8 cellular contexts compared by ENCODE assay signal in the genomic region with DNA sequence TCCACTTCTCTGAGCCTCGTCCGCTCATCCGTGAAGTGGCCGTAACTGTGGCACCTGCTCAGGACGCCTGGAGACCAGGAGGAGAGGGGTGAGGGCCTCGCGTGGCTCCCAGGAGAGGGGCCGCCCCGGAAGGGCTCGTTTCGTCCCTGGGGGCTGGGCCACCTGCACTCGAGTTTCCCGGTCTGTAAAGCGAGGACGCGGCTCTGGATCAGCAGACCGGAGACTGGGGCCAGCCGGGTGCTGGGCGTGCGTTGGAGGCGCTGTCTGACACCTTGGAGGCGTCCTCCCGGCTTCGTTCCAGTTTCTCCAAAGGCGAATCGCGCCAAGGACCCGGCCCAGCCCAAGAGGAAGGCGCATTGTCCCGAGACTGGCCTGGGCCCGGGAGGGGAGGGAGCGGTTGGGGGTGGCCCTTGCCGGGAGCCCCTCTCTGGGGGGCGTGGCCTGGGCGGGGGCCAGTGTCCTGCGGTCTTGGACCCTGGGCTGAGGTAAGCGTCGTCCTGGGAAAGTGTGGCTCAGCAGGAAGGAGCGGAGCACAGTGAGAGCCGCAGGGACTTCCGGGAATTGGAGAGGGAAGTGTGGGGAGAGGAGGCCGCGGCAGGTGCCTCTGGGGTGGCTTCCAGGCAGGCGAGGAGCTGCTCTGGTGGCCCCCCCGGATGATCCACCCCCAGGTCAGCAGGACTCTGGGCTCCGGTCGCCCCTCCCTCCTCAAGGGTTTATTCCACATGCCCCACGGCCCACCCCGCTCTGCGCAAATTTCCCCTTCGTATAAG.
DNase-seq lines count a peak whose midpoint lies in the region; ATAC-seq, FAIRE-seq and TF ChIP-seq lines count a peak whose summit lies in the region.

No MANE protein-coding gene starts in this region.

- TF ChIP-seq POLR2A in endothelial cell of umbilical vein (IDR thresholded peaks at IDR 0.05; ENCODE audit: low read depth, low read length), result no peak

- dilution Hi-C loops in endothelial cell of umbilical vein (cut with MboI; ENCODE audit: extremely low pct_ligation_motif_present, low sequenced_read_pairs), result no loop called here

- POLR2A ChIA-PET in endothelial cell of umbilical vein (lab: Charles Lee), result no interaction called here
- POLR2A ChIA-PET in naive thymus-derived CD4-positive, alpha-beta T cell (lab: Charles Lee), result interaction anchor here (0.7 to 1.4 kb wide), 3 partner anchors 16 to 28 kb away, joined by 3 to 6 read pairs (median 5); no protein-coding TSS in a partner anchor

- H3K4me1 ChIP-seq in endothelial cell of umbilical vein (ENCODE audit: control insufficient read depth, extremely low read depth, insufficient read depth, low read length), result peaks cover 20% of the 10 kb centered on the region
- peaks cover 19 to 32% of the 10 kb centered on the region in 2 donors for H3K4me1 ChIP-seq in naive thymus-derived CD4-positive, alpha-beta T cell (ENCODE audit: control insufficient read depth in 2 of 2, insufficient read depth in 2 of 2, low read length in 2 of 2)

- CTCF ChIA-PET in endothelial cell of umbilical vein (lab: Charles Lee), result no interaction called here
- CTCF ChIA-PET in naive thymus-derived CD4-positive, alpha-beta T cell (lab: Charles Lee), result no interaction called here

- no TSS peak for BruUV-seq in endothelial cell of umbilical vein (replicated peaks; lab: Mats Ljungman, UMichigan)

- H3K9me3 ChIP-seq in endothelial cell of umbilical vein (replicated peaks; ENCODE audit: control insufficient read depth, insufficient read depth, low read length), result no peaks in the 10 kb centered on the region
- H3K9me3 ChIP-seq in naive thymus-derived CD4-positive, alpha-beta T cell (ENCODE audit: control insufficient read depth in 2 of 3, low read length in 3 of 3), result peaks cover 0 to 5% (median 0%) of the 10 kb centered on the region in 3 experiments

- no peaks in the 10 kb centered on the region for H4K20me1 ChIP-seq in endothelial cell of umbilical vein (replicated peaks; ENCODE audit: control insufficient read depth, extremely low read depth, insufficient read depth, low read length)

- peak; percentile 53 for ATAC-seq in naive thymus-derived CD4-positive, alpha-beta T cell
- no peak for ATAC-seq in HG03045 (IDR thresholded peaks at IDR 0.05; ENCODE audit: unreplicated experiment)

- FAIRE-seq in endothelial cell of umbilical vein (lab: Jason Lieb, UNC), result no peak

- peaks cover 0 to 17% of the 10 kb centered on the region in 2 experiments for H3K27me3 ChIP-seq in endothelial cell of umbilical vein (ENCODE audit: control insufficient read depth in 2 of 2, insufficient read depth in 2 of 2, low read length in 2 of 2)
- H3K27me3 ChIP-seq in naive thymus-derived CD4-positive, alpha-beta T cell (ENCODE audit: control insufficient read depth in 2 of 2, insufficient read depth in 2 of 2, low read length in 2 of 2), result no peaks in the 10 kb centered on the region

- no peaks in the 10 kb centered on the region for H3K9me1 ChIP-seq in endothelial cell of umbilical vein (replicated peaks; ENCODE audit: control insufficient read depth, extremely low read depth, insufficient read depth, low read length)

- no peak overlapping the region for H3K9ac ChIP-seq in endothelial cell of umbilical vein (replicated peaks; ENCODE audit: extremely low read depth, insufficient read depth, low read length)

- peak overlapping the region; percentile 18 to 84 (median 76) for H3K4me3 Mint-ChIP-seq in naive thymus-derived CD4-positive, alpha-beta T cell

- H3K36me3 Mint-ChIP-seq in naive thymus-derived CD4-positive, alpha-beta T cell, result peaks cover 0 to 10% (median 9%) of the 10 kb centered on the region in 5 donors

- H3K4me3 ChIP-seq in HFF-Myc (replicated peaks; ENCODE audit: low read depth, low read length) (0 out of 2 replicates have a peak overlapping the region, but pooled peaks have one; percentile 12), endothelial cell of umbilical vein (replicated peaks in 1 of 3; ENCODE audit: insufficient read depth in 1 of 3, low read depth in 1 of 3, low read length in 3 of 3) (peak overlapping the region in 1 of 3 experiments; percentile 18)
- H3K4me3 ChIP-seq in naive thymus-derived CD4-positive, alpha-beta T cell (ENCODE audit: low read length), result peak overlapping the region; percentile 20

- peaks cover 2 to 24% (median 14%) of the 10 kb centered on the region in 11 donors for H3K9me3 Mint-ChIP-seq in naive thymus-derived CD4-positive, alpha-beta T cell

- H3K36me3 ChIP-seq in endothelial cell of umbilical vein (ENCODE audit: control insufficient read depth in 2 of 2, extremely low read depth in 1 of 2, insufficient read depth in 2 of 2, low read length in 2 of 2), result no peaks in the 10 kb centered on the region
- H3K36me3 ChIP-seq in naive thymus-derived CD4-positive, alpha-beta T cell (ENCODE audit: control insufficient read depth in 2 of 3, insufficient read depth in 3 of 3, low read length in 3 of 3), result no peaks in the 10 kb centered on the region

- DNase-seq in AG20443 (ENCODE audit: low spot score) (peak; percentile 27), HFF-Myc (ENCODE audit: extremely low read depth, low read depth) (no peak), endothelial cell of umbilical vein (ENCODE audit: low read depth, low spot score) (no peak), RKO (ENCODE audit: low spot score) (no peak), Ammon's horn (ENCODE audit: low spot score) (no peak), NCI-H82 treated with DMSO at 0.1 percent for 48 hours (lab: John Stamatoyannopoulos, UW; ENCODE audit: unreplicated experiment) (no peak)
- peak in 3 of 9 donors; percentile 3 to 35 (median 21) for DNase-seq in naive thymus-derived CD4-positive, alpha-beta T cell

- TF ChIP-seq CTCF in HFF-Myc (IDR thresholded peaks at IDR 0.05; ENCODE audit: low read depth, low read length, missing control alignments) (no peak), endothelial cell of umbilical vein (IDR thresholded peaks at IDR 0.05; ENCODE audit: extremely low read depth in 1 of 2, insufficient read depth in 1 of 2, low read depth in 1 of 2, low read length in 2 of 2) (no peak)

- H2AFZ ChIP-seq in endothelial cell of umbilical vein (ENCODE audit: low read depth, low read length), result peak overlapping the region; percentile 92

- H3K4me2 ChIP-seq in endothelial cell of umbilical vein (ENCODE audit: insufficient read depth, low read length), result peak overlapping the region; percentile 58

- peaks cover 17 to 37% (median 23%) of the 10 kb centered on the region in 7 donors for H3K4me1 Mint-ChIP-seq in naive thymus-derived CD4-positive, alpha-beta T cell

- peaks cover 0 to 28% (median 0%) of the 10 kb centered on the region in 5 donors for H3K27me3 Mint-ChIP-seq in naive thymus-derived CD4-positive, alpha-beta T cell

- H3K27ac ChIP-seq in endothelial cell of umbilical vein (ENCODE audit: insufficient read depth, low read depth, low read length), result no peak overlapping the region
- H3K27ac ChIP-seq in naive thymus-derived CD4-positive, alpha-beta T cell (ENCODE audit: low read depth, low read length), result no peak overlapping the region

- intact Hi-C loops in endothelial cell of umbilical vein (cut with micrococcal nuclease), result no loop called here
- intact Hi-C loops in naive thymus-derived CD4-positive, alpha-beta T cell (cut with micrococcal nuclease), result loop anchor here in 1 of 2 donors (1.0 to 5.0 kb wide), 2 partner anchors 42 to 205 kb away; no protein-coding TSS in a partner anchor

- no peaks in the 10 kb centered on the region for H3K79me2 ChIP-seq in endothelial cell of umbilical vein (ENCODE audit: control insufficient read depth, insufficient read depth, low read length)

- H3K27ac Mint-ChIP-seq in naive thymus-derived CD4-positive, alpha-beta T cell, result peak overlapping the region in 5 of 9 donors; percentile 47 to 86 (median 60)

TF ChIP-seq in endothelial cell of umbilical vein, 7 proteins besides CTCF, POLR2A, EP300 and RAD21:
- TF ChIP-seq, protein P1, sequence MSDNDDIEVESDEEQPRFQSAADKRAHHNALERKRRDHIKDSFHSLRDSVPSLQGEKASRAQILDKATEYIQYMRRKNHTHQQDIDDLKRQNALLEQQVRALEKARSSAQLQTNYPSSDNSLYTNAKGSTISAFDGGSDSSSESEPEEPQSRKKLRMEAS (IDR thresholded peaks at IDR 0.05; ENCODE audit: insufficient read depth, insufficient read length), result no peak
- no peak for TF ChIP-seq GATA2 (IDR thresholded peaks at IDR 0.05; ENCODE audit: insufficient read depth, insufficient read length, low read depth, low read length)
- no peak for TF ChIP-seq FOS (IDR thresholded peaks at IDR 0.05; ENCODE audit: borderline replicate concordance, insufficient read depth, low read length)
- TF ChIP-seq EZH2 (IDR thresholded peaks at IDR 0.05; ENCODE audit: borderline replicate concordance, low read depth, low read length, severe bottlenecking), result no peak
- no peak for TF ChIP-seq MYC (IDR thresholded peaks at IDR 0.05; ENCODE audit: low read depth, low read length)
- TF ChIP-seq JUN (IDR thresholded peaks at IDR 0.05; ENCODE audit: borderline replicate concordance, insufficient read depth, insufficient read length, low read depth), result no peak
- no peak for TF ChIP-seq POLR2AphosphoS5 (IDR thresholded peaks at IDR 0.05; ENCODE audit: insufficient read depth, low read depth, low read length)
